In the genomic region with DNA sequence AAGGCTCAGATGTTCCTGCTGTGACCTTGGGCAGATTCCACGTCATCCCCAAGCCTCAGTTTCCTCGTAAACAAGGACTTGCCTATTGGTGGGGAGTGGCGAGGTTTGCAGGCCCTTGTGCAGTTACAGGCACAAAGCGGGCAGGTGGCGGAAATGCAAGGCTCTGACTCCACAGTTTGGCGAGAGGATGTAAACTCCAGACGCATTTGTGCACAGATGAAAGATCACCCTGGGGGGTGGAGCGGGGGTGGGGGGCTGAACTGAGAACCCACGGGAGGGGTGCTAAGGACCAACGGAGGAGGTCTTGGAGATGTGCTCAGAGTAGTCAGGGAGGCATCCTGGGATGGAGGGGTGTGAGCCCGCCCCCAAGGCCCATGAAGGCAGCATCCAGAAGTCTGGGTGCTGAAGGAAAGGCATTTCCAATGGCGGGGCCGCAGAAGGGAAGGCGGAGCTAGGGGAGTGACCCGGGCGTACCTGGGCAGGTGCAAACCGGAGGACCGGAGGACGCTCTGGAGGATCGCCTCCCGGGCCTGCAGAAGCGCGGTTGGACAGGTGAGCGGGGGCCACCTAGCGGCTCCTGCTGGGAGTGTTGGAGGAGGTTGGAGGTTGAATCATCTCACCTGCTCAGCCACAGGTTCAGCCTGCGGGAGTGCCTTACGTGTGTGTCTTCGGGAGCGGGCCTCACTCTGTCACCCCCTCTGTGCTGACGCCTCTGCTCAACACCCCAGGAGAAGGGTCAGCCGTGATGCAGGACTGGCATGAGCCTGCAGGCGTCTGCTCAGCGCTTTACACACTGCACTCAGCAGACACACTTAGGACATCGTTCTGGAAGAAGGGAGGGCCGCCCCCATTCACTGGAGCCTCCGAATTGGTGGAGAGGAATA, we compare ENCODE assay signal across 8 cellular contexts. TPM values are rescaled to one million over a fixed set of nuclear protein-coding genes. Genes with fewer than 3 reads are reported as not detected.
A peak's percentile ranks its signal among the peaks of the same experiment; 100 is the strongest.
DNase-seq lines count a peak whose midpoint lies in the region; TF ChIP-seq lines count a peak whose summit lies in the region.

No MANE protein-coding gene starts in this region.

- TF ChIP-seq EP300 in suprapubic skin (IDR thresholded peaks at IDR 0.05), result no peak

- H3K4me1 ChIP-seq in fibroblast of lung (ENCODE audit: control insufficient read depth, extremely low read depth, insufficient read depth, low read length) (peaks cover 15% of the 10 kb centered on the region), neural progenitor cell (peaks cover 21% of the 10 kb centered on the region), suprapubic skin (peaks cover 30% of the 10 kb centered on the region)

- DNase-seq in C1 segment of cervical spinal cord (lab: John Stamatoyannopoulos, UW) (peak in 8 of 14 donors; percentile 7 to 43 (median 16)), HFF-Myc (ENCODE audit: extremely low read depth, low read depth) (no peak), NCI-H69 (lab: John Stamatoyannopoulos, UW) (peak; percentile 95), activated T-cell treated with anti-CD3 and anti-CD28 coated beads for 48 hours (ENCODE audit: low read depth) (peak; percentile 71), fibroblast of lung (ENCODE audit: low read depth in 2 of 2) (peak; percentile 23 to 31), neural progenitor cell (ENCODE audit: low spot score) (peak; percentile 83), suprapubic skin (ENCODE audit: low spot score in 2 of 2) (peak in 1 of 2 donors; percentile 75), T1000 (lab: John Stamatoyannopoulos, UW) (no peak)

- H4K20me1 ChIP-seq in fibroblast of lung (ENCODE audit: control insufficient read depth, extremely low read depth, insufficient read depth, low read length) (no peaks in the 10 kb centered on the region), neural progenitor cell (ENCODE audit: low read depth) (peaks cover 32% of the 10 kb centered on the region)

- H3K9ac ChIP-seq in fibroblast of lung (ENCODE audit: insufficient read depth, low read length) (no peak overlapping the region), neural progenitor cell (no peak overlapping the region)

- TF ChIP-seq CTCF in HFF-Myc (IDR thresholded peaks at IDR 0.05; ENCODE audit: low read depth, low read length, missing control alignments), result peak; percentile 89
- TF ChIP-seq CTCF in fibroblast of lung (conservative IDR thresholded peaks at IDR 0.05 in 1 of 2, IDR thresholded peaks at IDR 0.05 in 1 of 2; ENCODE audit: low read depth in 1 of 2, low read length in 2 of 2), result peak; percentile 70 to 82
- peak; percentile 79 for TF ChIP-seq CTCF in neural progenitor cell (IDR thresholded peaks at IDR 0.05)
- peak; percentile 69 to 85 for TF ChIP-seq CTCF in suprapubic skin (IDR thresholded peaks at IDR 0.05)

- no peaks in the 10 kb centered on the region for H3K36me3 Mint-ChIP-seq in neural progenitor cell

- no peak for TF ChIP-seq POLR2A in suprapubic skin (IDR thresholded peaks at IDR 0.05)

- peaks cover 3% of the 10 kb centered on the region for H3K9me3 Mint-ChIP-seq in neural progenitor cell

- H3K4me3 ChIP-seq in HFF-Myc (replicated peaks; ENCODE audit: low read depth, low read length) (no peak overlapping the region), fibroblast of lung (replicated peaks in 1 of 4; ENCODE audit: control extremely low read depth in 1 of 4, insufficient read depth in 1 of 4, low read depth in 3 of 4, low read length in 4 of 4) (no peak overlapping the region), neural progenitor cell (no peak overlapping the region), suprapubic skin (no peak overlapping the region)

- peak overlapping the region; percentile 30 for H3K4me3 Mint-ChIP-seq in neural progenitor cell

- H3K79me2 ChIP-seq in fibroblast of lung (ENCODE audit: control insufficient read depth, insufficient read depth, low read length), result no peaks in the 10 kb centered on the region
- no peaks in the 10 kb centered on the region for H3K79me2 ChIP-seq in neural progenitor cell (ENCODE audit: low read depth)

- H3F3A ChIP-seq in neural progenitor cell (ENCODE audit: low read depth), result peaks cover 55% of the 10 kb centered on the region

- H3K36me3 ChIP-seq in fibroblast of lung (ENCODE audit: control insufficient read depth, insufficient read depth, low read length) (no peaks in the 10 kb centered on the region), neural progenitor cell (no peaks in the 10 kb centered on the region), suprapubic skin (no peaks in the 10 kb centered on the region)

- H2AFZ ChIP-seq in fibroblast of lung (ENCODE audit: low read length), result no peak overlapping the region
- no peak overlapping the region for H2AFZ ChIP-seq in neural progenitor cell (replicated peaks)

- H3K27me3 ChIP-seq in fibroblast of lung (ENCODE audit: control insufficient read depth, insufficient read depth, low read length), result peaks cover 23% of the 10 kb centered on the region
- peaks cover 58% of the 10 kb centered on the region for H3K27me3 ChIP-seq in neural progenitor cell
- H3K27me3 ChIP-seq in suprapubic skin, result peaks cover 84% of the 10 kb centered on the region

- H3K27ac Mint-ChIP-seq in neural progenitor cell, result no peak overlapping the region

- H3K27ac ChIP-seq in fibroblast of lung (ENCODE audit: insufficient read depth, low read length) (no peak overlapping the region), neural progenitor cell (no peak overlapping the region), suprapubic skin (no peak overlapping the region)

- H3K27me3 Mint-ChIP-seq in neural progenitor cell (ENCODE audit: insufficient read depth, low read depth), result peaks cover 42% of the 10 kb centered on the region

- H3K4me1 Mint-ChIP-seq in neural progenitor cell, result peaks cover 31% of the 10 kb centered on the region

- H3K9me3 ChIP-seq in fibroblast of lung (ENCODE audit: control insufficient read depth, insufficient read depth, low read depth, low read length) (no peaks in the 10 kb centered on the region), neural progenitor cell (ENCODE audit: low read depth) (no peaks in the 10 kb centered on the region), suprapubic skin (no peaks in the 10 kb centered on the region)

- H3K4me2 ChIP-seq in fibroblast of lung (ENCODE audit: extremely low read depth, insufficient read depth, low read length), result no peak overlapping the region
- peak overlapping the region; percentile 44 for H3K4me2 ChIP-seq in neural progenitor cell

- WGBS in suprapubic skin, result 3% methylated on average over 13 of the region's 36 CpGs

RNA-seq across cellular contexts. Expression of a gene that starts 1.9 kb away (rescaled TPM):
- 7.3 and 9.8 TPM in 2 replicates for total RNA-seq in fibroblast of lung
- polyA plus RNA-seq in fibroblast of lung, result 7.2 and 28.0 TPM in 2 replicates
- 24.8 and 66.0 TPM in 2 replicates for polyA plus RNA-seq in fibroblast of lung (2012)
- 5.4 and 39.7 TPM in 2 replicates for polyA minus RNA-seq in fibroblast of lung (ENCODE audit: low replicate concordance)
- 1.8 and 7.2 TPM in 2 replicates for total RNA-seq in neural progenitor cell (ENCODE audit: low replicate concordance)
- total RNA-seq in suprapubic skin, result not detected

RNA-seq across cellular contexts. Expression of a gene that starts 44.3 kb away (rescaled TPM):
- total RNA-seq in fibroblast of lung (not detected in 2 replicates), neural progenitor cell (ENCODE audit: low replicate concordance) (not detected in 2 replicates), suprapubic skin (not detected)
- not detected in 2 replicates for polyA plus RNA-seq in fibroblast of lung
- polyA plus RNA-seq in fibroblast of lung (2012), result 0.17 and 0.40 TPM in 2 replicates
- polyA minus RNA-seq in fibroblast of lung (ENCODE audit: low replicate concordance), result not detected in 2 replicates

Comparison
In these comparisons a context has a peak if more than half of its experiments do, and no peak if none do; other contexts are left out.
1. DNase-seq: peak in C1 segment of cervical spinal cord (8 of 14), NCI-H69 (single experiment), activated T-cell treated with anti-CD3 and anti-CD28 coated beads for 48 hours (single experiment), fibroblast of lung (2 of 2) and neural progenitor cell (single experiment); none in HFF-Myc (single experiment) and T1000 (single experiment).
2. Peak in every context shown above with its lines, with median percentiles within 50 percentile points of each other: CTCF ChIP-seq.